ENCODE assay signal across 8 cellular contexts in the genomic region with DNA sequence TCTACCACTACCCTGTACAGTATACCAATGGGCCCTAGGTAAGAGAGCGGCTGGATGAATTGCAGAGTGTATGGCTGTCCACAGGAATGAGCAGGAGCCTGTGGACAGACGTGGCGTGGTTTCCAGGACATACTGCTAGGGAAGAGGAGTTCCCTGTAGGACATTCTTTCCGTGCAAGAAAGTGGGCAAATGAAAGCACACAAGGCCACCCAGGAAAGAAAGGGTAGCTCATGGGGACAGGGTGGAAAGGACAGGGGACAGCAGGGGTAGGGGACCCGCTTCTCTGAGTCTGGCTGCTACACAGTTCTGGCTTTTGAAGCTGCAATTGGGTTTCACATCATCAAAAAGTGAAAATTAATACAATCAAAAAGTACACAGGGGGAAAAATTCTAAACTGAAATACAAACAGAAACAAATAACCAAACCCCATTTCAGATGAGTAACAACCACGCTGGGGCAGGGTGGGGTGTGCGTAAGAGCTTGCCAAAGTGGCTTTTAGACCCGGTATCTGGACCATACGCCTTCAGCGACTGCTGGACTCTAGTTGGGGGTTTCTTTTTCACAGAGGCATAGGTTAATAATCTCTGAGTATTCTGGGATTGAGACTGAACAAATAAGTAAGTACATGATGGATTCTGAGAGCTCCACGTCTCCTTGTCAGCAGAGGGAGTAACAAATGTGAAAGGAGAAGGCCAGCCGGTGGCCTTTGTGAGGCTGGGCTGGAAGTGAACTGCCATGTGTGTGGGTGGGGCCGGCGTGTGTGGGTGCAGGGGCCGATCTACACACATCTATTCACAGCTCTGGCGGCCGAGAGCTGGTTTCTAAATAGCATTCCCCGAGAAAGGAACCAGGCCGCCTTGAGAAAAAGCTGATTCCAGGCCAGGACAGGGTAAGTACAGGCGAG.
DNase-seq lines count a peak whose midpoint lies in the region; ATAC-seq and TF ChIP-seq lines count a peak whose summit lies in the region.

No MANE protein-coding gene starts in this region.

- H3K27ac Mint-ChIP-seq in CD8-positive, alpha-beta memory T cell, result peak overlapping the region in 6 of 8 donors; percentile 34 to 67 (median 57)
- H3K27ac Mint-ChIP-seq in osteocyte (ENCODE audit: unreplicated experiment), result no peak overlapping the region

- no peaks in the 10 kb centered on the region for H3K9me3 ChIP-seq in CD8-positive, alpha-beta memory T cell (ENCODE audit: low read length)
- H3K9me3 ChIP-seq in prostate gland, result no peaks in the 10 kb centered on the region
- no peaks in the 10 kb centered on the region for H3K9me3 ChIP-seq in SK-N-SH

- H2AFZ ChIP-seq in SK-N-SH (ENCODE audit: low read depth), result no peak overlapping the region

- H3K4me2 ChIP-seq in SK-N-SH, result no peak overlapping the region

- POLR2A ChIA-PET in CD8-positive, alpha-beta memory T cell (lab: Charles Lee), result no interaction called here
- POLR2A ChIA-PET in SK-N-SH (lab: Yijun Ruan, JAX), result interaction anchor here (0.8 kb wide), 1 partner anchor 12 kb away, joined by 3 read pairs; no protein-coding TSS in a partner anchor

- H3K79me2 ChIP-seq in SK-N-SH (ENCODE audit: insufficient read depth), result peaks cover 3% of the 10 kb centered on the region; the same call in 1 of the 2 replicates

- peak; percentile 82 for ATAC-seq in Right ventricle myocardium superior (ENCODE audit: poor library complexity)

- no peaks in the 10 kb centered on the region for H3K9me3 Mint-ChIP-seq in CD8-positive, alpha-beta memory T cell
- H3K9me3 Mint-ChIP-seq in osteocyte (ENCODE audit: unreplicated experiment), result no peaks in the 10 kb centered on the region

- no peak for TF ChIP-seq POLR2A in prostate gland (IDR thresholded peaks at IDR 0.05)

- H3K27ac ChIP-seq in CD8-positive, alpha-beta memory T cell (ENCODE audit: low read depth, low read length), result no peak overlapping the region
- H3K27ac ChIP-seq in prostate gland, result peak overlapping the region; percentile 60 to 72
- no peak overlapping the region; a peak in 1 of 4 replicates for H3K27ac ChIP-seq in SK-N-SH (ENCODE audit: low read depth in 2 of 2, low read length in 1 of 2)

- intact Hi-C loops in Right ventricle myocardium superior (cut with DNase I) (no loop called here), prostate gland (cut with DNase I) (no loop called here)

- no peaks in the 10 kb centered on the region for H3K36me3 ChIP-seq in CD8-positive, alpha-beta memory T cell (ENCODE audit: insufficient read depth, low read length)
- no peaks in the 10 kb centered on the region for H3K36me3 ChIP-seq in prostate gland
- H3K36me3 ChIP-seq in SK-N-SH (replicated peaks in 1 of 2; ENCODE audit: control insufficient read depth in 1 of 2, insufficient read depth in 2 of 2, low read length in 1 of 2), result no peaks in the 10 kb centered on the region

- TF ChIP-seq CTCF in prostate gland (IDR thresholded peaks at IDR 0.05) (peak in 1 of 4 experiments; percentile 5), osteocyte (IDR thresholded peaks at IDR 0.05) (no peak), SK-N-SH (IDR thresholded peaks at IDR 0.05) (no peak)

- peaks cover 0 to 3% of the 10 kb centered on the region in 2 donors for H3K27me3 Mint-ChIP-seq in CD8-positive, alpha-beta memory T cell
- H3K27me3 Mint-ChIP-seq in osteocyte (ENCODE audit: unreplicated experiment), result no peaks in the 10 kb centered on the region

- H3K4me1 Mint-ChIP-seq in CD8-positive, alpha-beta memory T cell, result peaks cover 47 to 55% (median 51%) of the 10 kb centered on the region in 3 donors
- peaks cover 9% of the 10 kb centered on the region for H3K4me1 Mint-ChIP-seq in osteocyte (ENCODE audit: unreplicated experiment)

- H3K4me3 Mint-ChIP-seq in CD8-positive, alpha-beta memory T cell, result no peak overlapping the region
- no peak overlapping the region for H3K4me3 Mint-ChIP-seq in osteocyte (ENCODE audit: unreplicated experiment)

- no peaks in the 10 kb centered on the region for H3K27me3 ChIP-seq in CD8-positive, alpha-beta memory T cell (ENCODE audit: insufficient read depth, low read length, poor library complexity, severe bottlenecking)
- no peaks in the 10 kb centered on the region for H3K27me3 ChIP-seq in prostate gland (replicated peaks; ENCODE audit: insufficient read depth)
- H3K27me3 ChIP-seq in SK-N-SH (ENCODE audit: insufficient read depth), result no peaks in the 10 kb centered on the region

- no peaks in the 10 kb centered on the region for H4K20me1 ChIP-seq in SK-N-SH (ENCODE audit: insufficient read depth)

- peak in 1 of 5 donors; percentile 10 for DNase-seq in CD8-positive, alpha-beta memory T cell
- peak; percentile 33 for DNase-seq in activated CD8-positive, alpha-beta memory T cell treated with anti-CD3 and anti-CD28 coated beads, Interleukin-2, amount 50 U/mL, for 48 hours
- DNase-seq in Right ventricle myocardium superior (peak; percentile 87), prostate gland (ENCODE audit: low spot score) (no peak), iPS-NIHi7 (ENCODE audit: extremely low spot score) (no peak), NCI-H2081 (lab: John Stamatoyannopoulos, UW) (no peak), osteocyte (ENCODE audit: extremely low spot score, unreplicated experiment) (no peak), SK-N-SH (no peak)

- H3K9me2 ChIP-seq in SK-N-SH, result no peaks in the 10 kb centered on the region

- WGBS in prostate gland, result 69% methylated on average over 20 of the region's 20 CpGs
- WGBS in SK-N-SH (ENCODE audit: low lambda C conversion rate), result 92% methylated on average over 20 of the region's 20 CpGs

- TF ChIP-seq RAD21 in SK-N-SH (IDR thresholded peaks at IDR 0.05; ENCODE audit: low read length), result no peak

- H3K4me3 ChIP-seq in CD8-positive, alpha-beta memory T cell (ENCODE audit: low read length), result no peak overlapping the region
- no peak overlapping the region for H3K4me3 ChIP-seq in prostate gland
- no peak overlapping the region for H3K4me3 ChIP-seq in SK-N-SH (ENCODE audit: low read depth in 2 of 2, low read length in 1 of 2)

- H3F3A ChIP-seq in SK-N-SH (replicated peaks; ENCODE audit: insufficient read depth), result no peaks in the 10 kb centered on the region

- CTCF ChIA-PET in CD8-positive, alpha-beta memory T cell (lab: Charles Lee), result no interaction called here
- CTCF ChIA-PET in SK-N-SH (lab: Yijun Ruan, JAX), result no interaction called here

- peaks cover 19% of the 10 kb centered on the region for H3K4me1 ChIP-seq in CD8-positive, alpha-beta memory T cell (ENCODE audit: insufficient read depth, low read length)
- H3K4me1 ChIP-seq in prostate gland (replicated peaks), result peaks cover 4% of the 10 kb centered on the region
- H3K4me1 ChIP-seq in SK-N-SH (ENCODE audit: control insufficient read depth in 1 of 2, insufficient read depth in 2 of 2, low read depth in 1 of 2, low read length in 1 of 2), result peaks cover 0 to 37% of the 10 kb centered on the region in 2 experiments; a peak in 1 of 4 replicates

- peaks cover 0 to 9% (median 0%) of the 10 kb centered on the region in 3 donors for H3K36me3 Mint-ChIP-seq in CD8-positive, alpha-beta memory T cell
- peaks cover 5% of the 10 kb centered on the region for H3K36me3 Mint-ChIP-seq in osteocyte (ENCODE audit: unreplicated experiment)

- TF ChIP-seq EP300 in SK-N-SH (IDR thresholded peaks at IDR 0.05; ENCODE audit: borderline replicate concordance in 1 of 2, low read depth in 1 of 2, low read length in 1 of 2), result no peak

- no peak overlapping the region for H3K9ac ChIP-seq in SK-N-SH

TF ChIP-seq in SK-N-SH, 30 proteins besides CTCF, POLR2A, EP300 and RAD21 (continues in another document):
- TF ChIP-seq, protein P1, sequence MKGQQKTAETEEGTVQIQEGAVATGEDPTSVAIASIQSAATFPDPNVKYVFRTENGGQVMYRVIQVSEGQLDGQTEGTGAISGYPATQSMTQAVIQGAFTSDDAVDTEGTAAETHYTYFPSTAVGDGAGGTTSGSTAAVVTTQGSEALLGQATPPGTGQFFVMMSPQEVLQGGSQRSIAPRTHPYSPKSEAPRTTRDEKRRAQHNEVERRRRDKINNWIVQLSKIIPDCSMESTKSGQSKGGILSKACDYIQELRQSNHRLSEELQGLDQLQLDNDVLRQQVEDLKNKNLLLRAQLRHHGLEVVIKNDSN (IDR thresholded peaks at IDR 0.05; ENCODE audit: borderline replicate concordance, low read depth), result no peak
- TF ChIP-seq, protein P2, sequence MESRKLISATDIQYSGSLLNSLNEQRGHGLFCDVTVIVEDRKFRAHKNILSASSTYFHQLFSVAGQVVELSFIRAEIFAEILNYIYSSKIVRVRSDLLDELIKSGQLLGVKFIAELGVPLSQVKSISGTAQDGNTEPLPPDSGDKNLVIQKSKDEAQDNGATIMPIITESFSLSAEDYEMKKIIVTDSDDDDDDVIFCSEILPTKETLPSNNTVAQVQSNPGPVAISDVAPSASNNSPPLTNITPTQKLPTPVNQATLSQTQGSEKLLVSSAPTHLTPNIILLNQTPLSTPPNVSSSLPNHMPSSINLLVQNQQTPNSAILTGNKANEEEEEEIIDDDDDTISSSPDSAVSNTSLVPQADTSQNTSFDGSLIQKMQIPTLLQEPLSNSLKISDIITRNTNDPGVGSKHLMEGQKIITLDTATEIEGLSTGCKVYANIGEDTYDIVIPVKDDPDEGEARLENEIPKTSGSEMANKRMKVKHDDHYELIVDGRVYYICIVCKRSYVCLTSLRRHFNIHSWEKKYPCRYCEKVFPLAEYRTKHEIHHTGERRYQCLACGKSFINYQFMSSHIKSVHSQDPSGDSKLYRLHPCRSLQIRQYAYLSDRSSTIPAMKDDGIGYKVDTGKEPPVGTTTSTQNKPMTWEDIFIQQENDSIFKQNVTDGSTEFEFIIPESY (IDR thresholded peaks at IDR 0.05; ENCODE audit: borderline replicate concordance, low read depth), result no peak
- TF ChIP-seq RFX5 (IDR thresholded peaks at IDR 0.05; ENCODE audit: low read length), result no peak
- no peak for TF ChIP-seq FOXM1 (IDR thresholded peaks at IDR 0.05; ENCODE audit: low read depth)
- no peak for TF ChIP-seq TCF12 (IDR thresholded peaks at IDR 0.05)
- no peak for TF ChIP-seq NRF1 (IDR thresholded peaks at IDR 0.05; ENCODE audit: low read depth, low read length)
- no peak for TF ChIP-seq MXI1 (IDR thresholded peaks at IDR 0.05; ENCODE audit: low read depth, low read length)
- TF ChIP-seq, protein P3, sequence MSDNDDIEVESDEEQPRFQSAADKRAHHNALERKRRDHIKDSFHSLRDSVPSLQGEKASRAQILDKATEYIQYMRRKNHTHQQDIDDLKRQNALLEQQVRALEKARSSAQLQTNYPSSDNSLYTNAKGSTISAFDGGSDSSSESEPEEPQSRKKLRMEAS (IDR thresholded peaks at IDR 0.05; ENCODE audit: low read depth), result no peak
- no peak for TF ChIP-seq TAF1 (IDR thresholded peaks at IDR 0.05; ENCODE audit: borderline replicate concordance, low read depth, low read length)

Comparison
In these comparisons a context has a peak if more than half of its experiments do, and no peak if none do; other contexts are left out.
1. DNase-seq: peak in activated CD8-positive, alpha-beta memory T cell treated with anti-CD3 and anti-CD28 coated beads, Interleukin-2, amount 50 U/mL, for 48 hours (single experiment) and Right ventricle myocardium superior (single experiment); none in prostate gland (single experiment), iPS-NIHi7 (single experiment), NCI-H2081 (0 of 2), osteocyte (single experiment) and SK-N-SH (single experiment).
2. H3K27ac ChIP-seq: peak in prostate gland (2 of 2); none in CD8-positive, alpha-beta memory T cell (single experiment) and SK-N-SH (0 of 2).